Comparison of ENCODE assay signal across 1 cellular context in genomic region chr13:113122571-113123225, GRCh38.
TF ChIP-seq lines count a peak whose summit lies in the region.

Gene F10, plus strand, starts transcription at chr13:113122799. Its CDS starts 57 bp downstream, at chr13:113122856.

TF ChIP-seq in HepG2, 621 proteins besides CTCF, POLR2A, EP300 and RAD21 (continued from another document and continues in another):
- TF ChIP-seq, protein P1, sequence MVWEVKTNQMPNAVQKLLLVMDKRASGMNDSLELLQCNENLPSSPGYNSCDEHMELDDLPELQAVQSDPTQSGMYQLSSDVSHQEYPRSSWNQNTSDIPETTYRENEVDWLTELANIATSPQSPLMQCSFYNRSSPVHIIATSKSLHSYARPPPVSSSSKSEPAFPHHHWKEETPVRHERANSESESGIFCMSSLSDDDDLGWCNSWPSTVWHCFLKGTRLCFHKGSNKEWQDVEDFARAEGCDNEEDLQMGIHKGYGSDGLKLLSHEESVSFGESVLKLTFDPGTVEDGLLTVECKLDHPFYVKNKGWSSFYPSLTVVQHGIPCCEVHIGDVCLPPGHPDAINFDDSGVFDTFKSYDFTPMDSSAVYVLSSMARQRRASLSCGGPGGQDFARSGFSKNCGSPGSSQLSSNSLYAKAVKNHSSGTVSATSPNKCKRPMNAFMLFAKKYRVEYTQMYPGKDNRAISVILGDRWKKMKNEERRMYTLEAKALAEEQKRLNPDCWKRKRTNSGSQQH (CRISPR knock-in tag; IDR thresholded peaks at IDR 0.05; ENCODE audit: low read depth), result peak; percentile 57; the same call in 1 of the 2 replicates
- TF ChIP-seq PAWR (CRISPR knock-in tag; IDR thresholded peaks at IDR 0.05; ENCODE audit: borderline replicate concordance) (no peak), NFYB (CRISPR knock-in tag; IDR thresholded peaks at IDR 0.05) (peak; percentile 75), ZNF816 (CRISPR knock-in tag; IDR thresholded peaks at IDR 0.05; ENCODE audit: borderline replicate concordance) (no peak), ZNF260 (CRISPR knock-in tag; IDR thresholded peaks at IDR 0.05; ENCODE audit: borderline replicate concordance, low read depth) (no peak), SETDB1 (CRISPR knock-in tag; IDR thresholded peaks at IDR 0.05; ENCODE audit: borderline replicate concordance) (no peak), RXRA (CRISPR knock-in tag; IDR thresholded peaks at IDR 0.05) (peak; percentile 76; the same call in 1 of the 2 replicates), ZNF615 (CRISPR knock-in tag; IDR thresholded peaks at IDR 0.05; ENCODE audit: borderline replicate concordance) (no peak), ELF4 (CRISPR knock-in tag; IDR thresholded peaks at IDR 0.05; ENCODE audit: borderline replicate concordance) (no peak), HNF1A (IDR thresholded peaks at IDR 0.05; ENCODE audit: low read depth) (no peak), HNF1A (CRISPR knock-in tag; IDR thresholded peaks at IDR 0.05; ENCODE audit: borderline replicate concordance) (no peak; the same call in 1 of the 2 replicates), RELA (CRISPR knock-in tag; IDR thresholded peaks at IDR 0.05) (no peak), PAX8 (CRISPR knock-in tag; IDR thresholded peaks at IDR 0.05; ENCODE audit: borderline replicate concordance) (no peak), ZNF136 (CRISPR knock-in tag; IDR thresholded peaks at IDR 0.05; ENCODE audit: low read depth) (0 out of 2 replicates have a peak, but pooled peaks have one; percentile 65), MYNN (CRISPR knock-in tag; IDR thresholded peaks at IDR 0.05; ENCODE audit: low read depth) (no peak), ZEB1 (IDR thresholded peaks at IDR 0.05; ENCODE audit: insufficient replicate concordance, low read depth) (no peak), RCOR2 (CRISPR knock-in tag; IDR thresholded peaks at IDR 0.05) (no peak; the same call in 1 of the 2 replicates), ZNF616 (CRISPR knock-in tag; IDR thresholded peaks at IDR 0.05; ENCODE audit: low read depth) (no peak), MAF1 (CRISPR knock-in tag; IDR thresholded peaks at IDR 0.05; ENCODE audit: borderline replicate concordance) (0 out of 2 replicates have a peak, but pooled peaks have one; percentile 74), PRMT3 (CRISPR knock-in tag; IDR thresholded peaks at IDR 0.05; ENCODE audit: borderline replicate concordance, low read depth) (no peak), NPAS2 (CRISPR knock-in tag; IDR thresholded peaks at IDR 0.05; ENCODE audit: borderline replicate concordance) (no peak), ZBTB20 (CRISPR knock-in tag; IDR thresholded peaks at IDR 0.05; ENCODE audit: borderline replicate concordance, low read depth) (peak; percentile 88; the same call in 1 of the 2 replicates), TGIF2 (CRISPR knock-in tag; IDR thresholded peaks at IDR 0.05) (peak; percentile 92), THAP8 (CRISPR knock-in tag; IDR thresholded peaks at IDR 0.05; ENCODE audit: borderline replicate concordance) (0 out of 2 replicates have a peak, but pooled peaks have one; percentile 80), SCMH1 (CRISPR knock-in tag; IDR thresholded peaks at IDR 0.05; ENCODE audit: borderline replicate concordance) (no peak), DZIP1 (CRISPR knock-in tag; IDR thresholded peaks at IDR 0.05) (no peak; the same call in 1 of the 2 replicates), CENPBD1 (CRISPR knock-in tag; IDR thresholded peaks at IDR 0.05; ENCODE audit: borderline replicate concordance, low read depth) (no peak; the same call in 1 of the 2 replicates), ZNF563 (CRISPR knock-in tag; IDR thresholded peaks at IDR 0.05) (peak; percentile 47; the same call in 1 of the 2 replicates), HOXA5 (CRISPR knock-in tag; IDR thresholded peaks at IDR 0.05) (peak; percentile 91; the same call in 1 of the 2 replicates), ZNF460 (CRISPR knock-in tag; IDR thresholded peaks at IDR 0.05; ENCODE audit: borderline replicate concordance) (no peak), KMT2B (CRISPR knock-in tag; IDR thresholded peaks at IDR 0.05) (0 out of 2 replicates have a peak, but pooled peaks have one; percentile 28), CEBPG (CRISPR knock-in tag; IDR thresholded peaks at IDR 0.05) (no peak; the same call in 1 of the 2 replicates), ZFP41 (CRISPR knock-in tag; IDR thresholded peaks at IDR 0.05; ENCODE audit: borderline replicate concordance) (peak; percentile 79; the same call in 1 of the 2 replicates)
- TF ChIP-seq, protein P2, sequence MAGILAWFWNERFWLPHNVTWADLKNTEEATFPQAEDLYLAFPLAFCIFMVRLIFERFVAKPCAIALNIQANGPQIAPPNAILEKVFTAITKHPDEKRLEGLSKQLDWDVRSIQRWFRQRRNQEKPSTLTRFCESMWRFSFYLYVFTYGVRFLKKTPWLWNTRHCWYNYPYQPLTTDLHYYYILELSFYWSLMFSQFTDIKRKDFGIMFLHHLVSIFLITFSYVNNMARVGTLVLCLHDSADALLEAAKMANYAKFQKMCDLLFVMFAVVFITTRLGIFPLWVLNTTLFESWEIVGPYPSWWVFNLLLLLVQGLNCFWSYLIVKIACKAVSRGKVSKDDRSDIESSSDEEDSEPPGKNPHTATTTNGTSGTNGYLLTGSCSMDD (CRISPR knock-in tag; IDR thresholded peaks at IDR 0.05), result peak; percentile 74; the same call in 1 of the 2 replicates
- TF ChIP-seq, protein P3, sequence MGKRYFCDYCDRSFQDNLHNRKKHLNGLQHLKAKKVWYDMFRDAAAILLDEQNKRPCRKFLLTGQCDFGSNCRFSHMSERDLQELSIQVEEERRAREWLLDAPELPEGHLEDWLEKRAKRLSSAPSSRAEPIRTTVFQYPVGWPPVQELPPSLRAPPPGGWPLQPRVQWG (CRISPR knock-in tag; IDR thresholded peaks at IDR 0.05; ENCODE audit: borderline replicate concordance, low read depth), result no peak
- TF ChIP-seq, protein P4, sequence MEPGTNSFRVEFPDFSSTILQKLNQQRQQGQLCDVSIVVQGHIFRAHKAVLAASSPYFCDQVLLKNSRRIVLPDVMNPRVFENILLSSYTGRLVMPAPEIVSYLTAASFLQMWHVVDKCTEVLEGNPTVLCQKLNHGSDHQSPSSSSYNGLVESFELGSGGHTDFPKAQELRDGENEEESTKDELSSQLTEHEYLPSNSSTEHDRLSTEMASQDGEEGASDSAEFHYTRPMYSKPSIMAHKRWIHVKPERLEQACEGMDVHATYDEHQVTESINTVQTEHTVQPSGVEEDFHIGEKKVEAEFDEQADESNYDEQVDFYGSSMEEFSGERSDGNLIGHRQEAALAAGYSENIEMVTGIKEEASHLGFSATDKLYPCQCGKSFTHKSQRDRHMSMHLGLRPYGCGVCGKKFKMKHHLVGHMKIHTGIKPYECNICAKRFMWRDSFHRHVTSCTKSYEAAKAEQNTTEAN (CRISPR knock-in tag; conservative IDR thresholded peaks at IDR 0.05), result peak; percentile 72; the same call in 1 of the 2 replicates
- TF ChIP-seq, protein P5, sequence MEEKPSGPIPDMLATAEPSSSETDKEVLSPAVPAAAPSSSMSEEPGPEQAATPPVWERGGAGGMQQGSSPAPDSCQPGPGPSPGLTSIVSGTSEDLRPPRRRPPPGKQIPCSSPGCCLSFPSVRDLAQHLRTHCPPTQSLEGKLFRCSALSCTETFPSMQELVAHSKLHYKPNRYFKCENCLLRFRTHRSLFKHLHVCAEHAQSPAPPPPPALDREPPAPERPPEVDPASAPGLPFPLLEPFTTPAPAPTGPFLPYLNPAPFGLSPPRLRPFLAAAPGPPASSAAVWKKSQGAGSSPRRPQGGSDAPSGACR (CRISPR knock-in tag; IDR thresholded peaks at IDR 0.05), result no peak
- TF ChIP-seq, protein P6, sequence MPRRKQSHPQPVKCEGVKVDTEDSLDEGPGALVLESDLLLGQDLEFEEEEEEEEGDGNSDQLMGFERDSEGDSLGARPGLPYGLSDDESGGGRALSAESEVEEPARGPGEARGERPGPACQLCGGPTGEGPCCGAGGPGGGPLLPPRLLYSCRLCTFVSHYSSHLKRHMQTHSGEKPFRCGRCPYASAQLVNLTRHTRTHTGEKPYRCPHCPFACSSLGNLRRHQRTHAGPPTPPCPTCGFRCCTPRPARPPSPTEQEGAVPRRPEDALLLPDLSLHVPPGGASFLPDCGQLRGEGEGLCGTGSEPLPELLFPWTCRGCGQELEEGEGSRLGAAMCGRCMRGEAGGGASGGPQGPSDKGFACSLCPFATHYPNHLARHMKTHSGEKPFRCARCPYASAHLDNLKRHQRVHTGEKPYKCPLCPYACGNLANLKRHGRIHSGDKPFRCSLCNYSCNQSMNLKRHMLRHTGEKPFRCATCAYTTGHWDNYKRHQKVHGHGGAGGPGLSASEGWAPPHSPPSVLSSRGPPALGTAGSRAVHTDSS (CRISPR knock-in tag; conservative IDR thresholded peaks at IDR 0.05), result 0 out of 2 replicates have a peak, but pooled peaks have one; percentile 92
- TF ChIP-seq, protein P7, sequence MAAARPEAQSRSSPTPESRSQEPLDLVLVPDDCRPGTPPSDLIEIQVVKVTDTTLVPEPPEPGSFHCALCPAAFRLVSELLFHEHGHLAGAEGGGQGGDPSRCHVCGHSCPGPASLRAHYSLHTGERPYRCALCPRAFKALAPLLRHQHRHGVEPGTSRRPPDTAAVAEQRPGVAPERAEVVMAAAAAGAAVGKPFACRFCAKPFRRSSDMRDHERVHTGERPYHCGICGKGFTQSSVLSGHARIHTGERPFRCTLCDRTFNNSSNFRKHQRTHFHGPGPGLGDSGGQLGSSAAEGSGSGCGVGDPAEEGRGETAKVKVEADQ (CRISPR knock-in tag; IDR thresholded peaks at IDR 0.05; ENCODE audit: borderline replicate concordance), result peak; percentile 70; the same call in 1 of the 2 replicates
- TF ChIP-seq, protein P8, sequence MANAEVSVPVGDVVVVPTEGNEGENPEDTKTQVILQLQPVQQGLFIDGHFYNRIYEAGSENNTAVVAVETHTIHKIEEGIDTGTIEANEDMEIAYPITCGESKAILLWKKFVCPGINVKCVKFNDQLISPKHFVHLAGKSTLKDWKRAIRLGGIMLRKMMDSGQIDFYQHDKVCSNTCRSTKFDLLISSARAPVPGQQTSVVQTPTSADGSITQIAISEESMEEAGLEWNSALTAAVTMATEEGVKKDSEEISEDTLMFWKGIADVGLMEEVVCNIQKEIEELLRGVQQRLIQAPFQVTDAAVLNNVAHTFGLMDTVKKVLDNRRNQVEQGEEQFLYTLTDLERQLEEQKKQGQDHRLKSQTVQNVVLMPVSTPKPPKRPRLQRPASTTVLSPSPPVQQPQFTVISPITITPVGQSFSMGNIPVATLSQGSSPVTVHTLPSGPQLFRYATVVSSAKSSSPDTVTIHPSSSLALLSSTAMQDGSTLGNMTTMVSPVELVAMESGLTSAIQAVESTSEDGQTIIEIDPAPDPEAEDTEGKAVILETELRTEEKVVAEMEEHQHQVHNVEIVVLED (CRISPR knock-in tag; IDR thresholded peaks at IDR 0.05; ENCODE audit: borderline replicate concordance), result peak; percentile 68; the same call in 1 of the 2 replicates
- TF ChIP-seq, protein P9, sequence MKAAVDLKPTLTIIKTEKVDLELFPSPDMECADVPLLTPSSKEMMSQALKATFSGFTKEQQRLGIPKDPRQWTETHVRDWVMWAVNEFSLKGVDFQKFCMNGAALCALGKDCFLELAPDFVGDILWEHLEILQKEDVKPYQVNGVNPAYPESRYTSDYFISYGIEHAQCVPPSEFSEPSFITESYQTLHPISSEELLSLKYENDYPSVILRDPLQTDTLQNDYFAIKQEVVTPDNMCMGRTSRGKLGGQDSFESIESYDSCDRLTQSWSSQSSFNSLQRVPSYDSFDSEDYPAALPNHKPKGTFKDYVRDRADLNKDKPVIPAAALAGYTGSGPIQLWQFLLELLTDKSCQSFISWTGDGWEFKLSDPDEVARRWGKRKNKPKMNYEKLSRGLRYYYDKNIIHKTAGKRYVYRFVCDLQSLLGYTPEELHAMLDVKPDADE (CRISPR knock-in tag; IDR thresholded peaks at IDR 0.05), result no peak
